27 cellular contexts compared by ENCODE assay signal in genomic region chr5:143624465-143624864, GRCh38.
"Had no signal": no experiment of that assay in that cellular context is flagged by ENCODE, and none has a peak within 500 bp of the region (broad histone marks: within the 10 kb centered on the region; RNA-seq: fewer than 3 reads in every experiment).

No MANE protein-coding gene starts in this region.

- DNase-seq: activated CD4-positive, CD25-positive, alpha-beta regulatory T cell; activated CD8-positive, alpha-beta memory T cell treated with anti-CD3 and anti-CD28 coated beads, Interleukin-2, amount 50 U/mL, for 48 hours; activated CD8-positive, alpha-beta T cell treated with anti-CD3 and anti-CD28 coated beads, Interleukin-2, amount 10 ng/mL, durations not matched to agents 7 days and 5 days; activated effector memory CD4-positive, alpha-beta T cell treated with Interleukin-2 at 50 U/mL for 16 hours; activated naive CD4-positive, alpha-beta T cell; activated T-cell treated with anti-CD3 and anti-CD28 coated beads, Interleukin-2, amount 50 U/mL, for 1 hour; aorta; body of pancreas; NCI-H1092 treated with DMSO at 0.1 percent for 48 hours; NCI-H1417 treated with DMSO at 0.1 percent for 48 hours; NCI-H1694 treated with DMSO at 0.1 percent for 48 hours; NCI-H2029 treated with DMSO at 0.1 percent for 48 hours; NCI-H345; NCI-H510A; NCI-H526 treated with DMSO at 0.1 percent for 48 hours; NCI-H82; NK-92 treated with Interleukin-12 subunit alpha and Interleukin-12 subunit beta, amount 100 ng/mL, for 24 hours; Peyer's patch; Right ventricle myocardium superior; SJCRH30; SK-N-SH; T-helper 1 cell had no signal

- H3K9ac ChIP-seq: SK-N-SH had no signal

- H3K4me1 ChIP-seq: Peyer's patch, SJCRH30 had no signal

- H3K27ac ChIP-seq: body of pancreas, Peyer's patch, RWPE1, SJCRH30, VCaP had no signal

- H3K4me3 Mint-ChIP-seq: activated CD8-positive, alpha-beta T cell treated with anti-CD3 and anti-CD28 coated beads, Interleukin-2, amount 10 ng/mL, durations not matched to agents 7 days and 5 days; activated naive CD4-positive, alpha-beta T cell treated with anti-CD3 and anti-CD28 coated beads, Interleukin-2, amount 50 U/mL, for 24 hours; activated T-helper 1 cell treated with anti-CD3 and anti-CD28 coated beads, Interleukin-12 subunit alpha, Interleukin-12 subunit beta, Interleukin-2, Interleukin-4 antibody, amounts not matched to agents 30 ng/mL and 10 ng/mL and 1 ng/mL, durations not matched to agents 14 hours and 24 hours and 36 hours; central memory CD8-positive, alpha-beta T cell had no signal

- H3K9me3 Mint-ChIP-seq: activated naive CD4-positive, alpha-beta T cell treated with anti-CD3 and anti-CD28 coated beads, Interleukin-2, amount 50 U/mL, for 24 hours; central memory CD8-positive, alpha-beta T cell had no signal

- H3K27me3 ChIP-seq: body of pancreas, Peyer's patch, SJCRH30 had no signal

- H3K27ac Mint-ChIP-seq: activated CD8-positive, alpha-beta T cell treated with anti-CD3 and anti-CD28 coated beads, Interleukin-2, amount 10 ng/mL, durations not matched to agents 7 days and 5 days; activated naive CD4-positive, alpha-beta T cell treated with anti-CD3 and anti-CD28 coated beads, Interleukin-2, amount 50 U/mL, for 24 hours; activated T-helper 1 cell treated with anti-CD3 and anti-CD28 coated beads, Interleukin-12 subunit alpha, Interleukin-12 subunit beta, Interleukin-2, Interleukin-4 antibody, amounts not matched to agents 30 ng/mL and 10 ng/mL and 1 ng/mL, durations not matched to agents 14 hours and 24 hours and 36 hours had no signal

- H3K9me3 ChIP-seq: body of pancreas, Peyer's patch, SJCRH30, SK-N-SH had no signal

- H3K4me1 Mint-ChIP-seq: activated naive CD4-positive, alpha-beta T cell treated with anti-CD3 and anti-CD28 coated beads, Interleukin-2, amount 50 U/mL, for 24 hours; central memory CD8-positive, alpha-beta T cell had no signal

- H3K4me2 ChIP-seq: SK-N-SH had no signal

- H3K4me3 ChIP-seq: body of pancreas, Peyer's patch, SJCRH30 had no signal

- ATAC-seq: activated CD8-positive, alpha-beta T cell treated with anti-CD3 and anti-CD28 coated beads, Interleukin-2, amount 10 ng/mL, durations not matched to agents 7 days and 5 days; body of pancreas had no signal

- H3K36me3 ChIP-seq: Peyer's patch, SJCRH30 had no signal
